In genomic region chr11:118282635-118283310, GRCh38 we compare ENCODE assay signal across 18 cellular contexts. TPM values are rescaled to one million over a fixed set of nuclear protein-coding genes. Genes with fewer than 3 reads are reported as not detected.
"Had no signal": no experiment of that assay in that cellular context is flagged by ENCODE, and none has a peak within 500 bp of the region (broad histone marks: within the 10 kb centered on the region; RNA-seq: fewer than 3 reads in every experiment).

No MANE protein-coding gene starts in this region.

- H3K4me3 ChIP-seq: lung, right atrium auricular region, SJSA1, skin epidermis, thyroid gland had no signal

- H3K36me3 Mint-ChIP-seq: activated naive CD4-positive, alpha-beta T cell treated with anti-CD3 and anti-CD28 coated beads, Interleukin-2, amount 10 ng/mL, durations not matched to agents 7 days and 5 days; immature natural killer cell; natural killer cell; stimulated activated effector memory CD8-positive, alpha-beta T cell treated with anti-CD3 and anti-CD28 coated beads, Interleukin-12 subunit alpha, Interleukin-12 subunit beta, amount 100 ng/mL, for 72 hours; WTC11 had no signal

- DNase-seq: activated CD4-positive, alpha-beta T cell treated with anti-CD3 and anti-CD28 coated beads, Interleukin-2, amount 50 U/mL, for 1 hour; activated naive CD4-positive, alpha-beta T cell treated with anti-CD3 and anti-CD28 coated beads, Interleukin-2, amount 10 ng/mL, durations not matched to agents 7 days and 5 days; brain microvascular endothelial cell; cerebellar nuclear complex; dermis blood vessel endothelial cell; immature natural killer cell; natural killer cell; SW 1271; T1000; thyroid gland had no signal

- H3K4me1 ChIP-seq: right atrium auricular region, SJSA1 had no signal

- H3K4me1 Mint-ChIP-seq: WTC11 had no signal

- H3K27me3 ChIP-seq: brain microvascular endothelial cell, right atrium auricular region, SJSA1, thyroid gland had no signal

- H3K36me3 ChIP-seq: brain microvascular endothelial cell, right atrium auricular region, SJSA1, thyroid gland had no signal

- H3K27ac ChIP-seq: brain microvascular endothelial cell, right atrium auricular region, SJSA1, thyroid gland had no signal

- H3K27ac Mint-ChIP-seq: natural killer cell, WTC11 had no signal

- H3K4me3 Mint-ChIP-seq: activated naive CD4-positive, alpha-beta T cell treated with anti-CD3 and anti-CD28 coated beads, Interleukin-2, amount 10 ng/mL, durations not matched to agents 7 days and 5 days; immature natural killer cell; natural killer cell; stimulated activated effector memory CD8-positive, alpha-beta T cell treated with anti-CD3 and anti-CD28 coated beads, Interleukin-12 subunit alpha, Interleukin-12 subunit beta, amount 100 ng/mL, for 72 hours; WTC11 had no signal

- H3K9me3 Mint-ChIP-seq: activated naive CD4-positive, alpha-beta T cell treated with anti-CD3 and anti-CD28 coated beads, Interleukin-2, amount 10 ng/mL, durations not matched to agents 7 days and 5 days; immature natural killer cell; natural killer cell; stimulated activated effector memory CD8-positive, alpha-beta T cell treated with anti-CD3 and anti-CD28 coated beads, Interleukin-12 subunit alpha, Interleukin-12 subunit beta, amount 100 ng/mL, for 72 hours; WTC11 had no signal

- ATAC-seq: esophagus mucosa; natural killer cell; stimulated activated effector memory CD8-positive, alpha-beta T cell treated with anti-CD3 and anti-CD28 coated beads, Interleukin-12 subunit alpha, Interleukin-12 subunit beta, amount 100 ng/mL, for 72 hours; WTC11 had no signal

- H3K27me3 Mint-ChIP-seq: activated naive CD4-positive, alpha-beta T cell treated with anti-CD3 and anti-CD28 coated beads, Interleukin-2, amount 10 ng/mL, durations not matched to agents 7 days and 5 days had no signal

- H3K9me3 ChIP-seq: right atrium auricular region, SJSA1, thyroid gland had no signal

RNA-seq across cellular contexts. Expression of gene MPZL2, which starts 18.7 kb away (rescaled TPM):
- total RNA-seq: fibroblast of villous mesenchyme, SJSA1 had no signal

RNA-seq across cellular contexts. Expression of gene CD3E, which starts 21.8 kb away (rescaled TPM):
- total RNA-seq: dermis blood vessel endothelial cell, fibroblast of villous mesenchyme, SJSA1 had no signal

RNA-seq across cellular contexts. Expression of gene MPZL3, which starts 30.6 kb away (rescaled TPM):
- total RNA-seq: SJSA1 had no signal

RNA-seq across cellular contexts. Expression of gene JAML, which starts 58.0 kb away (rescaled TPM):
- total RNA-seq: fibroblast of villous mesenchyme, SJSA1 had no signal

RNA-seq across cellular contexts. Expression of gene CD3D, which starts 59.7 kb away (rescaled TPM):
- total RNA-seq: dermis blood vessel endothelial cell, fibroblast of villous mesenchyme, SJSA1 had no signal
